29 cellular contexts compared by ENCODE assay signal in the genomic region with DNA sequence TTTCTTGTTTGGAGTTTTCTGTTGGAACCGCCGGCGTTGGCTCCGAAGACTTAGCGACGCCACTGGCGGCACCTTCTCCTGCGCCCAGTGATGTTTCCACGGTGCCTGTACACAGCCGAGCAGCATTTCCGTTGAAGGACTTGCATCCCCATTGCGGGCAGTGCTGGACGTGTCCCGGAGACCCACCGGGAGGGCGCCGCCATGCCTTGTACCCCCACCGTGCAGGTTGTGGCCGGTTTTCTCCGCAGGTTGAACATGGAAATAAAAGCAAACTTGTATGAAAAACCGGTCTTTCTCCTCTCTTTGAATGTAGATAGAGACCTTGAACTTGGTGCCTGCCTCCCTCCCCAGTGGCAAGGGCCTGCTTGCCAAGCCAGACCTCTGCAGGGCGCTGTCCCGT.
"Had no signal": no experiment of that assay in that cellular context is flagged by ENCODE, and none has a peak within 500 bp of the region (broad histone marks: within the 10 kb centered on the region; RNA-seq: fewer than 3 reads in every experiment).

No MANE protein-coding gene starts in this region.

- H3K4me3 Mint-ChIP-seq: activated CD8-positive, alpha-beta memory T cell treated with anti-CD3 and anti-CD28 coated beads, Interleukin-2, amount 10 ng/mL, durations not matched to agents 7 days and 5 days; activated CD8-positive, alpha-beta T cell treated with anti-CD3 and anti-CD28 coated beads, Interleukin-2, amount 10 ng/mL, durations not matched to agents 7 days and 5 days; activated T-cell treated with anti-CD3 and anti-CD28 coated beads, Interleukin-2, amount 50 U/mL, for 72 hours; effector memory CD8-positive, alpha-beta T cell; stimulated activated naive CD8-positive, alpha-beta T cell treated with anti-CD3 and anti-CD28 coated beads, Interleukin-15, amount 100 ng/mL, for 72 hours had no signal

- H3K4me3 ChIP-seq: adrenal gland, ascending aorta, hepatocyte, left ventricle myocardium inferior, lung, mucosa of descending colon, skin epidermis, upper lobe of left lung, vagina had no signal

- ATAC-seq: activated CD8-positive, alpha-beta memory T cell treated with anti-CD3 and anti-CD28 coated beads, Interleukin-2, amount 10 ng/mL, durations not matched to agents 7 days and 5 days; activated CD8-positive, alpha-beta T cell treated with anti-CD3 and anti-CD28 coated beads, Interleukin-2, amount 10 ng/mL, durations not matched to agents 7 days and 5 days; activated T-cell treated with anti-CD3 and anti-CD28 coated beads, Interleukin-2, amount 50 U/mL, for 72 hours; effector memory CD8-positive, alpha-beta T cell; esophagus mucosa; mucosa of descending colon; sciatic nerve; stimulated activated naive CD8-positive, alpha-beta T cell treated with anti-CD3 and anti-CD28 coated beads, Interleukin-15, amount 100 ng/mL, for 72 hours had no signal

- DNase-seq: activated CD8-positive, alpha-beta memory T cell treated with anti-CD3 and anti-CD28 coated beads, Interleukin-2, amount 10 ng/mL, durations not matched to agents 7 days and 5 days; activated CD8-positive, alpha-beta T cell treated with anti-CD3 and anti-CD28 coated beads, Interleukin-2, amount 10 ng/mL, durations not matched to agents 7 days and 5 days; activated naive CD4-positive, alpha-beta T cell; activated T-cell treated with anti-CD3 and anti-CD28 coated beads, Interleukin-2, amount 50 U/mL, for 72 hours; adrenal gland; brain microvascular endothelial cell; caudate nucleus; cortex of kidney; effector memory CD8-positive, alpha-beta T cell; foreskin melanocyte; islet precursor cell; left ventricle myocardium inferior; mucosa of descending colon; nucleus accumbens; stimulated activated CD4-positive, alpha-beta T cell treated with anti-CD3 and anti-CD28 coated beads, Interleukin-12 subunit alpha, Interleukin-12 subunit beta, amount 100 ng/mL, for 4 hours; stimulated activated CD4-positive, alpha-beta T cell treated with anti-CD3 and anti-CD28 coated beads, Interleukin-4, amount 100 ng/mL, for 1 hour; stimulated activated naive CD8-positive, alpha-beta T cell treated with anti-CD3 and anti-CD28 coated beads, Interleukin-15, amount 100 ng/mL, for 72 hours; substantia nigra; T-helper 2 cell had no signal

- H3K4me1 ChIP-seq: ascending aorta, parathyroid adenoma, upper lobe of left lung, vagina had no signal

- H3K9me3 Mint-ChIP-seq: activated naive CD4-positive, alpha-beta T cell treated with anti-CD3 and anti-CD28 coated beads, Interleukin-2, amount 50 U/mL, for 72 hours; activated T-cell treated with anti-CD3 and anti-CD28 coated beads, Interleukin-2, amount 50 U/mL, for 72 hours; effector memory CD8-positive, alpha-beta T cell; stimulated activated naive CD8-positive, alpha-beta T cell treated with anti-CD3 and anti-CD28 coated beads, Interleukin-15, amount 100 ng/mL, for 72 hours had no signal

- H3K27me3 Mint-ChIP-seq: activated CD8-positive, alpha-beta memory T cell treated with anti-CD3 and anti-CD28 coated beads, Interleukin-2, amount 10 ng/mL, durations not matched to agents 7 days and 5 days; effector memory CD8-positive, alpha-beta T cell; stimulated activated naive CD8-positive, alpha-beta T cell treated with anti-CD3 and anti-CD28 coated beads, Interleukin-15, amount 100 ng/mL, for 72 hours had no signal

- H3K27ac Mint-ChIP-seq: activated CD8-positive, alpha-beta memory T cell treated with anti-CD3 and anti-CD28 coated beads, Interleukin-2, amount 10 ng/mL, durations not matched to agents 7 days and 5 days; activated CD8-positive, alpha-beta T cell treated with anti-CD3 and anti-CD28 coated beads, Interleukin-2, amount 10 ng/mL, durations not matched to agents 7 days and 5 days; activated T-cell treated with anti-CD3 and anti-CD28 coated beads, Interleukin-2, amount 50 U/mL, for 72 hours; stimulated activated naive CD8-positive, alpha-beta T cell treated with anti-CD3 and anti-CD28 coated beads, Interleukin-15, amount 100 ng/mL, for 72 hours had no signal

- H3K4me2 ChIP-seq: hepatocyte had no signal

- H3K9me3 ChIP-seq: adrenal gland, ascending aorta, left ventricle myocardium inferior, mucosa of descending colon, upper lobe of left lung, vagina had no signal

- H3K27ac ChIP-seq: adrenal gland, ascending aorta, brain microvascular endothelial cell, hepatocyte, left ventricle myocardium inferior, parathyroid adenoma, skin epidermis, upper lobe of left lung, vagina had no signal

- H3K9ac ChIP-seq: parathyroid adenoma had no signal

- H3K27me3 ChIP-seq: adrenal gland, ascending aorta, brain microvascular endothelial cell, hepatocyte, upper lobe of left lung, vagina had no signal

- H2AFZ ChIP-seq: hepatocyte, parathyroid adenoma had no signal
